2 cellular contexts compared by ENCODE assay signal in the genomic region with DNA sequence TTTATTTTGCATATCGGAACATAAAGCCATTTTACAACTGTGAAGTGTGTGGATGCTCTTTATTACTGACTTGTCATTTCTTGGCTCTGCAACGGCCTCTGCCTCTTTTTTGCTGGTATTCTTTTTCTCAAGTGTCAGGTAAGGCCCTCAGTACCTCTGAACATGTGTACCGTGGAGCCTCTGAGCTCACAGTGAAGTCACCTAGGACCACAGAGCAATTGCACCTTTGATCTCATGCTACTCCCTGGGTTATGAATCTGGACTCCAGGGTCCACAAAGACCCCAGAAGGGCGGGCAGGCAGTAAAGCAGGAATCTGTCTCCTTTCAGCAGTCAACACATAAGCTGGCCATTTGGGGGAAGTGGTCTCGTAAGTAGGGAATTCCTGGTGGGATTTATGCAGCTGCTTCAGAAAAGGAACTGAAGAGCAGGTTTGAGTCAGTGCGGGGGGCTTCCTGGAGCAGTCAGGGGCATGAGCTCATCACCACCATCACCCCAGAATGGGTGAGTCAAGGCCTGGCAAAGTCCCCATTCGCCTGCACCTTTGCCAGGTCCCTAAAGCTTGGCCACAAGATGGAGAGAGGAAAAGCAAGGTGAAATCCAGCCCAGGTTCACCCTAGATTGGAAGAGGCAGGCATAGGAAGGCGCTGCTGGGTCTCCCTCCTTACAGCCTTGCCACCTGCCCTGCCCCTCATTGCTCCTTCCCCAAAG.
TF ChIP-seq lines count a peak whose summit lies in the region.

No MANE protein-coding gene starts in this region.

TF ChIP-seq in SK-N-SH, 30 proteins besides CTCF, POLR2A, EP300 and RAD21 (continued from another document):
- TF ChIP-seq, protein P1, sequence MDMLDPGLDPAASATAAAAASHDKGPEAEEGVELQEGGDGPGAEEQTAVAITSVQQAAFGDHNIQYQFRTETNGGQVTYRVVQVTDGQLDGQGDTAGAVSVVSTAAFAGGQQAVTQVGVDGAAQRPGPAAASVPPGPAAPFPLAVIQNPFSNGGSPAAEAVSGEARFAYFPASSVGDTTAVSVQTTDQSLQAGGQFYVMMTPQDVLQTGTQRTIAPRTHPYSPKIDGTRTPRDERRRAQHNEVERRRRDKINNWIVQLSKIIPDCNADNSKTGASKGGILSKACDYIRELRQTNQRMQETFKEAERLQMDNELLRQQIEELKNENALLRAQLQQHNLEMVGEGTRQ (IDR thresholded peaks at IDR 0.05; ENCODE audit: borderline replicate concordance, low read depth, low read length), result no peak
- TF ChIP-seq FOXM1 (IDR thresholded peaks at IDR 0.05; ENCODE audit: low read depth) (no peak), FOSL2 (IDR thresholded peaks at IDR 0.05; ENCODE audit: borderline replicate concordance, low read depth) (0 out of 2 replicates have a peak, but pooled peaks have one; percentile 13), RFX5 (IDR thresholded peaks at IDR 0.05; ENCODE audit: low read length) (no peak), TEAD4 (IDR thresholded peaks at IDR 0.05; ENCODE audit: borderline replicate concordance, insufficient read depth) (no peak)
- TF ChIP-seq, protein P2, sequence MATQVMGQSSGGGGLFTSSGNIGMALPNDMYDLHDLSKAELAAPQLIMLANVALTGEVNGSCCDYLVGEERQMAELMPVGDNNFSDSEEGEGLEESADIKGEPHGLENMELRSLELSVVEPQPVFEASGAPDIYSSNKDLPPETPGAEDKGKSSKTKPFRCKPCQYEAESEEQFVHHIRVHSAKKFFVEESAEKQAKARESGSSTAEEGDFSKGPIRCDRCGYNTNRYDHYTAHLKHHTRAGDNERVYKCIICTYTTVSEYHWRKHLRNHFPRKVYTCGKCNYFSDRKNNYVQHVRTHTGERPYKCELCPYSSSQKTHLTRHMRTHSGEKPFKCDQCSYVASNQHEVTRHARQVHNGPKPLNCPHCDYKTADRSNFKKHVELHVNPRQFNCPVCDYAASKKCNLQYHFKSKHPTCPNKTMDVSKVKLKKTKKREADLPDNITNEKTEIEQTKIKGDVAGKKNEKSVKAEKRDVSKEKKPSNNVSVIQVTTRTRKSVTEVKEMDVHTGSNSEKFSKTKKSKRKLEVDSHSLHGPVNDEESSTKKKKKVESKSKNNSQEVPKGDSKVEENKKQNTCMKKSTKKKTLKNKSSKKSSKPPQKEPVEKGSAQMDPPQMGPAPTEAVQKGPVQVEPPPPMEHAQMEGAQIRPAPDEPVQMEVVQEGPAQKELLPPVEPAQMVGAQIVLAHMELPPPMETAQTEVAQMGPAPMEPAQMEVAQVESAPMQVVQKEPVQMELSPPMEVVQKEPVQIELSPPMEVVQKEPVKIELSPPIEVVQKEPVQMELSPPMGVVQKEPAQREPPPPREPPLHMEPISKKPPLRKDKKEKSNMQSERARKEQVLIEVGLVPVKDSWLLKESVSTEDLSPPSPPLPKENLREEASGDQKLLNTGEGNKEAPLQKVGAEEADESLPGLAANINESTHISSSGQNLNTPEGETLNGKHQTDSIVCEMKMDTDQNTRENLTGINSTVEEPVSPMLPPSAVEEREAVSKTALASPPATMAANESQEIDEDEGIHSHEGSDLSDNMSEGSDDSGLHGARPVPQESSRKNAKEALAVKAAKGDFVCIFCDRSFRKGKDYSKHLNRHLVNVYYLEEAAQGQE (IDR thresholded peaks at IDR 0.05; ENCODE audit: low read depth, low read length), result no peak
- TF ChIP-seq, protein P3, sequence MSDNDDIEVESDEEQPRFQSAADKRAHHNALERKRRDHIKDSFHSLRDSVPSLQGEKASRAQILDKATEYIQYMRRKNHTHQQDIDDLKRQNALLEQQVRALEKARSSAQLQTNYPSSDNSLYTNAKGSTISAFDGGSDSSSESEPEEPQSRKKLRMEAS (IDR thresholded peaks at IDR 0.05; ENCODE audit: low read depth), result no peak
- TF ChIP-seq, protein P4, sequence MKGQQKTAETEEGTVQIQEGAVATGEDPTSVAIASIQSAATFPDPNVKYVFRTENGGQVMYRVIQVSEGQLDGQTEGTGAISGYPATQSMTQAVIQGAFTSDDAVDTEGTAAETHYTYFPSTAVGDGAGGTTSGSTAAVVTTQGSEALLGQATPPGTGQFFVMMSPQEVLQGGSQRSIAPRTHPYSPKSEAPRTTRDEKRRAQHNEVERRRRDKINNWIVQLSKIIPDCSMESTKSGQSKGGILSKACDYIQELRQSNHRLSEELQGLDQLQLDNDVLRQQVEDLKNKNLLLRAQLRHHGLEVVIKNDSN (IDR thresholded peaks at IDR 0.05; ENCODE audit: borderline replicate concordance, low read depth), result no peak

TF ChIP-seq in SK-N-SH treated with all-trans-retinoic acid at 6 μM for 48 hours, 23 proteins besides CTCF, POLR2A, EP300 and RAD21 (continued from another document):
- TF ChIP-seq, protein P5, sequence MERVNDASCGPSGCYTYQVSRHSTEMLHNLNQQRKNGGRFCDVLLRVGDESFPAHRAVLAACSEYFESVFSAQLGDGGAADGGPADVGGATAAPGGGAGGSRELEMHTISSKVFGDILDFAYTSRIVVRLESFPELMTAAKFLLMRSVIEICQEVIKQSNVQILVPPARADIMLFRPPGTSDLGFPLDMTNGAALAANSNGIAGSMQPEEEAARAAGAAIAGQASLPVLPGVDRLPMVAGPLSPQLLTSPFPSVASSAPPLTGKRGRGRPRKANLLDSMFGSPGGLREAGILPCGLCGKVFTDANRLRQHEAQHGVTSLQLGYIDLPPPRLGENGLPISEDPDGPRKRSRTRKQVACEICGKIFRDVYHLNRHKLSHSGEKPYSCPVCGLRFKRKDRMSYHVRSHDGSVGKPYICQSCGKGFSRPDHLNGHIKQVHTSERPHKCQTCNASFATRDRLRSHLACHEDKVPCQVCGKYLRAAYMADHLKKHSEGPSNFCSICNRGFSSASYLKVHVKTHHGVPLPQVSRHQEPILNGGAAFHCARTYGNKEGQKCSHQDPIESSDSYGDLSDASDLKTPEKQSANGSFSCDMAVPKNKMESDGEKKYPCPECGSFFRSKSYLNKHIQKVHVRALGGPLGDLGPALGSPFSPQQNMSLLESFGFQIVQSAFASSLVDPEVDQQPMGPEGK (CRISPR knock-in tag; IDR thresholded peaks at IDR 0.05; ENCODE audit: borderline replicate concordance), result no peak
- no peak for TF ChIP-seq ZNF70 (CRISPR knock-in tag; IDR thresholded peaks at IDR 0.05)
- TF ChIP-seq ZNF565 (CRISPR knock-in tag; conservative IDR thresholded peaks at IDR 0.05; ENCODE audit: low read depth), result no peak
- TF ChIP-seq RARB (CRISPR knock-in tag; IDR thresholded peaks at IDR 0.05), result no peak
- no peak for TF ChIP-seq BACH2 (CRISPR knock-in tag; IDR thresholded peaks at IDR 0.05; ENCODE audit: borderline replicate concordance)
- TF ChIP-seq TCF4 (CRISPR knock-in tag; IDR thresholded peaks at IDR 0.05; ENCODE audit: borderline replicate concordance), result no peak
- no peak for TF ChIP-seq ZFP30 (CRISPR knock-in tag; IDR thresholded peaks at IDR 0.05)
- TF ChIP-seq, protein P6, sequence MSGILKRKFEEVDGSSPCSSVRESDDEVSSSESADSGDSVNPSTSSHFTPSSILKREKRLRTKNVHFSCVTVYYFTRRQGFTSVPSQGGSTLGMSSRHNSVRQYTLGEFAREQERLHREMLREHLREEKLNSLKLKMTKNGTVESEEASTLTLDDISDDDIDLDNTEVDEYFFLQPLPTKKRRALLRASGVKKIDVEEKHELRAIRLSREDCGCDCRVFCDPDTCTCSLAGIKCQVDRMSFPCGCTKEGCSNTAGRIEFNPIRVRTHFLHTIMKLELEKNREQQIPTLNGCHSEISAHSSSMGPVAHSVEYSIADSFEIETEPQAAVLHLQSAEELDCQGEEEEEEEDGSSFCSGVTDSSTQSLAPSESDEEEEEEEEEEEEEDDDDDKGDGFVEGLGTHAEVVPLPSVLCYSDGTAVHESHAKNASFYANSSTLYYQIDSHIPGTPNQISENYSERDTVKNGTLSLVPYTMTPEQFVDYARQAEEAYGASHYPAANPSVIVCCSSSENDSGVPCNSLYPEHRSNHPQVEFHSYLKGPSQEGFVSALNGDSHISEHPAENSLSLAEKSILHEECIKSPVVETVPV (CRISPR knock-in tag; IDR thresholded peaks at IDR 0.05), result no peak
- TF ChIP-seq ZNF8 (CRISPR knock-in tag; IDR thresholded peaks at IDR 0.05), result no peak
- no peak for TF ChIP-seq ARNTL (CRISPR knock-in tag; IDR thresholded peaks at IDR 0.05; ENCODE audit: borderline replicate concordance, low read depth)
- no peak for TF ChIP-seq GLIS3 (CRISPR knock-in tag; IDR thresholded peaks at IDR 0.05)
- no peak for TF ChIP-seq ZC3H10 (CRISPR knock-in tag; IDR thresholded peaks at IDR 0.05)
